In the genomic region with DNA sequence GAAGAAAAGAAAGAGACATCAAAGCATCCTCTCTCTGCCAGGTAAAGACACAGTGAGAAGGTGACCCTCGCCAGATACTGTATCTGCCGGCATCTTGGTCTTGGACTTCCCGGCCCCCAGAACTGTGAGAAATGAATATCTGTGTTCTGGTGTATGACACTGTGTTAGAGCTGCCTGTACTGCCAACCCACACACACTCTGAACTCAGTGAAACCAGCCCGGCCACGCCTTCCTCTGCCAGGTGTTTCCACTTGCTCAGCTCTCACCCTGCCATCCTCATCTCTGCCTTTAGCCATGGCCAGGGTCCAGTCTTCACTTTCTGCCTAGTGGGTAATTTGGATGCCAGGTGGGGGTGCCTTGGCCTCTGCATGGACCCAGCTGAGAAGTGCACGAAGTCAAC, we compare ENCODE assay signal across 27 cellular contexts. TPM values are rescaled to one million over a fixed set of nuclear protein-coding genes. Genes with fewer than 3 reads are reported as not detected.
DNase-seq lines count a peak whose midpoint lies in the region; ATAC-seq and TF ChIP-seq lines count a peak whose summit lies in the region.
"Had no signal": no experiment of that assay in that cellular context is flagged by ENCODE, and none has a peak within 500 bp of the region (broad histone marks: within the 10 kb centered on the region; RNA-seq: fewer than 3 reads in every experiment).

No MANE protein-coding gene starts in this region.

- no peak overlapping the region for H3K27ac Mint-ChIP-seq in stimulated activated memory B cell treated with anti-CD40 and anti-IgM and Interleukin-4, amounts not matched to agents 10 μg/mL and 1 μg/mL and 100 μg/mL, for 72 hours
- no peak overlapping the region for H3K27ac Mint-ChIP-seq in type B pancreatic cell
- H3K27ac Mint-ChIP-seq: activated CD4-positive, alpha-beta T cell treated with anti-CD3 and anti-CD28 coated beads, Interleukin-2, amount 10 ng/mL, durations not matched to agents 24 days and 14 days; activated naive CD4-positive, alpha-beta T cell treated with anti-CD3 and anti-CD28 coated beads, Interleukin-2, amount 10 ng/mL, durations not matched to agents 7 days and 5 days; activated T-cell treated with anti-CD3 and anti-CD28 coated beads, Interleukin-2, amount 50 U/mL, for 72 hours had no signal

- H3K9me3 Mint-ChIP-seq in stimulated activated memory B cell treated with anti-CD40 and anti-IgM and Interleukin-4, amounts not matched to agents 10 μg/mL and 1 μg/mL and 100 μg/mL, for 72 hours = peaks cover 3% of the 10 kb centered on the region
- no peaks in the 10 kb centered on the region for H3K9me3 Mint-ChIP-seq in type B pancreatic cell
- H3K9me3 Mint-ChIP-seq: activated CD4-positive, alpha-beta T cell treated with anti-CD3 and anti-CD28 coated beads, Interleukin-2, amount 10 ng/mL, durations not matched to agents 24 days and 14 days; activated naive CD4-positive, alpha-beta T cell treated with anti-CD3 and anti-CD28 coated beads, Interleukin-2, amount 10 ng/mL, durations not matched to agents 7 days and 5 days; activated T-cell treated with anti-CD3 and anti-CD28 coated beads, Interleukin-2, amount 50 U/mL, for 72 hours; CD8-positive, alpha-beta memory T cell; neural crest cell had no signal

- no peaks in the 10 kb centered on the region for H3K27me3 Mint-ChIP-seq in stimulated activated memory B cell treated with anti-CD40 and anti-IgM and Interleukin-4, amounts not matched to agents 10 μg/mL and 1 μg/mL and 100 μg/mL, for 72 hours
- no peaks in the 10 kb centered on the region for H3K27me3 Mint-ChIP-seq in type B pancreatic cell
- H3K27me3 Mint-ChIP-seq: activated CD4-positive, alpha-beta T cell treated with anti-CD3 and anti-CD28 coated beads, Interleukin-2, amount 10 ng/mL, durations not matched to agents 24 days and 14 days; activated naive CD4-positive, alpha-beta T cell treated with anti-CD3 and anti-CD28 coated beads, Interleukin-2, amount 10 ng/mL, durations not matched to agents 7 days and 5 days; CD8-positive, alpha-beta memory T cell had no signal

- peaks cover 24% of the 10 kb centered on the region for H3K36me3 Mint-ChIP-seq in stimulated activated memory B cell treated with anti-CD40 and anti-IgM and Interleukin-4, amounts not matched to agents 10 μg/mL and 1 μg/mL and 100 μg/mL, for 72 hours
- H3K36me3 Mint-ChIP-seq in type B pancreatic cell = no peaks in the 10 kb centered on the region
- H3K36me3 Mint-ChIP-seq: activated naive CD4-positive, alpha-beta T cell treated with anti-CD3 and anti-CD28 coated beads, Interleukin-2, amount 10 ng/mL, durations not matched to agents 7 days and 5 days had no signal

- no peak for TF ChIP-seq CTCF in type B pancreatic cell (conservative IDR thresholded peaks at IDR 0.05)

- intact Hi-C loops in left colon (cut with DNase I, micrococcal nuclease) = no loop called here

- DNase-seq in activated effector memory CD4-positive, alpha-beta T cell treated with anti-CD3 and anti-CD28 coated beads, Interleukin-2, amount 50 U/mL, for 16 hours = peak; percentile 62
- DNase-seq in activated effector memory CD4-positive, alpha-beta T cell treated with Interleukin-2 at 50 U/mL for 16 hours = no peak
- DNase-seq in HuH-7 (ENCODE audit: low spot score) (peak; percentile 8), left colon (no peak), COLO829 (ENCODE audit: low spot score) (no peak), type B pancreatic cell (ENCODE audit: extremely low spot score, unreplicated experiment) (no peak)
- no peak for DNase-seq in activated CD8-positive, alpha-beta memory T cell treated with anti-CD3 and anti-CD28 coated beads, Interleukin-2, amount 50 U/mL, for 48 hours
- DNase-seq: activated CD4-positive, alpha-beta T cell treated with anti-CD3 and anti-CD28 coated beads, Interleukin-2, amount 10 ng/mL, durations not matched to agents 24 days and 14 days; activated naive CD4-positive, alpha-beta T cell treated with anti-CD3 and anti-CD28 coated beads, Interleukin-2, amount 10 ng/mL, durations not matched to agents 7 days and 5 days; activated T-cell treated with anti-CD3 and anti-CD28 coated beads, Interleukin-2, amount 50 U/mL, for 72 hours; BE2C; CD8-positive, alpha-beta memory T cell; DMS153; left ventricle myocardium inferior; mesenchymal stem cell; NCI-H146; NCI-H2107; NCI-H446; NCI-H774; stimulated activated CD4-positive, alpha-beta T cell treated with anti-CD3 and anti-CD28 coated beads, Interleukin-1b, Interleukin-23, amount 100 ng/mL, for 48 hours; T1000; tibial artery had no signal

- H3K4me3 Mint-ChIP-seq in stimulated activated memory B cell treated with anti-CD40 and anti-IgM and Interleukin-4, amounts not matched to agents 10 μg/mL and 1 μg/mL and 100 μg/mL, for 72 hours = no peak overlapping the region
- H3K4me3 Mint-ChIP-seq in type B pancreatic cell = no peak overlapping the region
- H3K4me3 Mint-ChIP-seq: activated CD4-positive, alpha-beta T cell treated with anti-CD3 and anti-CD28 coated beads, Interleukin-2, amount 10 ng/mL, durations not matched to agents 24 days and 14 days; activated naive CD4-positive, alpha-beta T cell treated with anti-CD3 and anti-CD28 coated beads, Interleukin-2, amount 10 ng/mL, durations not matched to agents 7 days and 5 days; activated T-cell treated with anti-CD3 and anti-CD28 coated beads, Interleukin-2, amount 50 U/mL, for 72 hours; CD8-positive, alpha-beta memory T cell; neural crest cell had no signal

- peak; percentile 63 for ATAC-seq in left colon
- peak; percentile 45 for ATAC-seq in stimulated activated memory B cell treated with anti-CD40 and anti-IgM and Interleukin-4, amounts not matched to agents 10 μg/mL and 1 μg/mL and 100 μg/mL, for 72 hours

- H3K4me1 Mint-ChIP-seq in stimulated activated memory B cell treated with anti-CD40 and anti-IgM and Interleukin-4, amounts not matched to agents 10 μg/mL and 1 μg/mL and 100 μg/mL, for 72 hours = peaks cover 22% of the 10 kb centered on the region
- H3K4me1 Mint-ChIP-seq in type B pancreatic cell (ENCODE audit: unreplicated experiment) = peaks cover 15% of the 10 kb centered on the region
- H3K4me1 Mint-ChIP-seq: activated naive CD4-positive, alpha-beta T cell treated with anti-CD3 and anti-CD28 coated beads, Interleukin-2, amount 10 ng/mL, durations not matched to agents 7 days and 5 days had no signal

RNA-seq across cellular contexts. Expression of gene CBX7, which starts 24.0 kb away (rescaled TPM):
- total RNA-seq in left colon (10 to 100 TPM; 18.6 to 33.4 TPM), type B pancreatic cell (ENCODE audit: low replicate concordance) (4.8 and 5.0 TPM in 2 replicates)

RNA-seq across cellular contexts. Expression of gene APOBEC3H, which starts 31.5 kb away (rescaled TPM):
- total RNA-seq in left colon = not detected
- total RNA-seq in type B pancreatic cell (ENCODE audit: low replicate concordance) = 0.63 and 1.1 TPM in 2 replicates
- total RNA-seq: A673, neural crest cell, RPMI7951, SJSA1 had no signal

RNA-seq across cellular contexts. Expression of gene APOBEC3G, which starts 51.4 kb away (rescaled TPM):
- total RNA-seq in left colon = 1 to 10 TPM; 3.8 to 7.8 TPM
- total RNA-seq in type B pancreatic cell (ENCODE audit: low replicate concordance) = 5.6 and 8.0 TPM in 2 replicates

Comparison
In these comparisons a context has a peak if more than half of its experiments do, and no peak if none do; other contexts are left out.
1. DNase-seq: peak in activated effector memory CD4-positive, alpha-beta T cell treated with anti-CD3 and anti-CD28 coated beads, Interleukin-2, amount 50 U/mL, for 16 hours (single experiment) and HuH-7 (single experiment); none in activated effector memory CD4-positive, alpha-beta T cell treated with Interleukin-2 at 50 U/mL for 16 hours (single experiment), left colon (0 of 2), COLO829 (single experiment), type B pancreatic cell (single experiment) and activated CD8-positive, alpha-beta memory T cell treated with anti-CD3 and anti-CD28 coated beads, Interleukin-2, amount 50 U/mL, for 48 hours (single experiment).